Comparison of ENCODE assay signal across 1 cellular context in the genomic region with DNA sequence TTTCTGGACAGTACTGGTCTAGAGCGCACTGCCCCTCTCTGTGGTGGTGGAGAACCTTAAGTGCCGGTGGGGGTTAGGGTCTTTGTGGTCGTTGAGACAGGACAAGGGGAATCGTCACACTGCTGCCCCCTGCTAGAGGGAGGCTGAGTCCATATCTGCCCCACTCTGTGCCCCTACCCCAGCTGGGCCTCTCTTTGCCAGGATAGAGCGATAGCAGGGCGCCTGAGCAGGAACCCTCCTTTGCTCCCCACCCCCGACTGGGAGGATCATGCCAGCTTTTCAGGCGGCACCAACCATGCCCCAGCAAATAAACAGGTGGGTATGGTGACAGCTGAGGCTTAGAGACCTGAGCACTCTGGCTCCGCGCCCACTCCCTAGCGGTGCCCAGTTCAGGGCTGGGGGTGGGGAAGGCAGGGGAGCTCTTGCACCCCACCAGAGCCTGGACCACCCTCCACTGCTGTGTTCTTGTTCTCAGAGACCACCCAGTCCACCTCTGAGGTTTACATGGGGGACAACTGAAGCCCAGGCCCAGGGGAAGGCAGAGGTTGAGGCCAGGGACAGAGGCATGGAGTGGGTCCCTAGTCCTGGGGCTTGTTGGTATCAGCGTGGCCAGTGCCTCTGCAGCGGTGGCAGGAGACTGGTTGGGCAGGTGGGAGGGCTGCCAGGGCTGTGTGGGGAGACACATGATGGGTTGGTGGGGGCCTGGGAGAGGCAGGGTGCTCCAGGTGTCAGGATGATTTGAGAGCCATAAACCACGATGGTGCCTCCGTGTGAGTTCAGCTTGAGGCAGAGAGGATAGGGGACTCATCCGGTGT.
TF ChIP-seq lines count a peak whose summit lies in the region.

No MANE protein-coding gene starts in this region.

TF ChIP-seq in GM23338, 12 proteins besides CTCF, POLR2A, EP300 and RAD21 (continued from another document):
- TF ChIP-seq, protein P1, sequence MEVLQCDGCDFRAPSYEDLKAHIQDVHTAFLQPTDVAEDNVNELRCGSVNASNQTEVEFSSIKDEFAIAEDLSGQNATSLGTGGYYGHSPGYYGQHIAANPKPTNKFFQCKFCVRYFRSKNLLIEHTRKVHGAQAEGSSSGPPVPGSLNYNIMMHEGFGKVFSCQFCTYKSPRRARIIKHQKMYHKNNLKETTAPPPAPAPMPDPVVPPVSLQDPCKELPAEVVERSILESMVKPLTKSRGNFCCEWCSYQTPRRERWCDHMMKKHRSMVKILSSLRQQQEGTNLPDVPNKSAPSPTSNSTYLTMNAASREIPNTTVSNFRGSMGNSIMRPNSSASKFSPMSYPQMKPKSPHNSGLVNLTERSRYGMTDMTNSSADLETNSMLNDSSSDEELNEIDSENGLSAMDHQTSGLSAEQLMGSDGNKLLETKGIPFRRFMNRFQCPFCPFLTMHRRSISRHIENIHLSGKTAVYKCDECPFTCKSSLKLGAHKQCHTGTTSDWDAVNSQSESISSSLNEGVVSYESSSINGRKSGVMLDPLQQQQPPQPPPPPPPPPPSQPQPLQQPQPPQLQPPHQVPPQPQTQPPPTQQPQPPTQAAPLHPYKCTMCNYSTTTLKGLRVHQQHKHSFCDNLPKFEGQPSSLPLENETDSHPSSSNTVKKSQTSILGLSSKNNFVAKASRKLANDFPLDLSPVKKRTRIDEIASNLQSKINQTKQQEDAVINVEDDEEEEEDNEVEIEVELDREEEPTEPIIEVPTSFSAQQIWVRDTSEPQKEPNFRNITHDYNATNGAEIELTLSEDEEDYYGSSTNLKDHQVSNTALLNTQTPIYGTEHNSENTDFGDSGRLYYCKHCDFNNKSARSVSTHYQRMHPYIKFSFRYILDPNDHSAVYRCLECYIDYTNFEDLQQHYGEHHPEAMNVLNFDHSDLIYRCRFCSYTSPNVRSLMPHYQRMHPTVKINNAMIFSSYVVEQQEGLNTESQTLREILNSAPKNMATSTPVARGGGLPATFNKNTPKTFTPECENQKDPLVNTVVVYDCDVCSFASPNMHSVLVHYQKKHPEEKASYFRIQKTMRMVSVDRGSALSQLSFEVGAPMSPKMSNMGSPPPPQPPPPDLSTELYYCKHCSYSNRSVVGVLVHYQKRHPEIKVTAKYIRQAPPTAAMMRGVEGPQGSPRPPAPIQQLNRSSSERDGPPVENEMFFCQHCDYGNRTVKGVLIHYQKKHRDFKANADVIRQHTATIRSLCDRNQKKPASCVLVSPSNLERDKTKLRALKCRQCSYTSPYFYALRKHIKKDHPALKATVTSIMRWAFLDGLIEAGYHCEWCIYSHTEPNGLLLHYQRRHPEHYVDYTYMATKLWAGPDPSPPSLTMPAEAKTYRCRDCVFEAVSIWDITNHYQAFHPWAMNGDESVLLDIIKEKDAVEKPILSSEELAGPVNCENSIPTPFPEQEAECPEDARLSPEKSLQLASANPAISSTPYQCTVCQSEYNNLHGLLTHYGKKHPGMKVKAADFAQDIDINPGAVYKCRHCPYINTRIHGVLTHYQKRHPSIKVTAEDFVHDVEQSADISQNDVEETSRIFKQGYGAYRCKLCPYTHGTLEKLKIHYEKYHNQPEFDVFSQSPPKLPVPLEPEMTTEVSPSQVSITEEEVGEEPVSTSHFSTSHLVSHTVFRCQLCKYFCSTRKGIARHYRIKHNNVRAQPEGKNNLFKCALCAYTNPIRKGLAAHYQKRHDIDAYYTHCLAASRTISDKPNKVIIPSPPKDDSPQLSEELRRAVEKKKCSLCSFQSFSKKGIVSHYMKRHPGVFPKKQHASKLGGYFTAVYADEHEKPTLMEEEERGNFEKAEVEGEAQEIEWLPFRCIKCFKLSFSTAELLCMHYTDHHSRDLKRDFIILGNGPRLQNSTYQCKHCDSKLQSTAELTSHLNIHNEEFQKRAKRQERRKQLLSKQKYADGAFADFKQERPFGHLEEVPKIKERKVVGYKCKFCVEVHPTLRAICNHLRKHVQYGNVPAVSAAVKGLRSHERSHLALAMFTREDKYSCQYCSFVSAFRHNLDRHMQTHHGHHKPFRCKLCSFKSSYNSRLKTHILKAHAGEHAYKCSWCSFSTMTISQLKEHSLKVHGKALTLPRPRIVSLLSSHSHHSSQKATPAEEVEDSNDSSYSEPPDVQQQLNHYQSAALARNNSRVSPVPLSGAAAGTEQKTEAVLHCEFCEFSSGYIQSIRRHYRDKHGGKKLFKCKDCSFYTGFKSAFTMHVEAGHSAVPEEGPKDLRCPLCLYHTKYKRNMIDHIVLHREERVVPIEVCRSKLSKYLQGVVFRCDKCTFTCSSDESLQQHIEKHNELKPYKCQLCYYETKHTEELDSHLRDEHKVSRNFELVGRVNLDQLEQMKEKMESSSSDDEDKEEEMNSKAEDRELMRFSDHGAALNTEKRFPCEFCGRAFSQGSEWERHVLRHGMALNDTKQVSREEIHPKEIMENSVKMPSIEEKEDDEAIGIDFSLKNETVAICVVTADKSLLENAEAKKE (CRISPR knock-in tag; IDR thresholded peaks at IDR 0.05): no peak
- no peak for TF ChIP-seq JUNB (IDR thresholded peaks at IDR 0.05; ENCODE audit: unreplicated experiment)
- no peak for TF ChIP-seq ZNF114 (CRISPR knock-in tag; IDR thresholded peaks at IDR 0.05)
- TF ChIP-seq, protein P2, sequence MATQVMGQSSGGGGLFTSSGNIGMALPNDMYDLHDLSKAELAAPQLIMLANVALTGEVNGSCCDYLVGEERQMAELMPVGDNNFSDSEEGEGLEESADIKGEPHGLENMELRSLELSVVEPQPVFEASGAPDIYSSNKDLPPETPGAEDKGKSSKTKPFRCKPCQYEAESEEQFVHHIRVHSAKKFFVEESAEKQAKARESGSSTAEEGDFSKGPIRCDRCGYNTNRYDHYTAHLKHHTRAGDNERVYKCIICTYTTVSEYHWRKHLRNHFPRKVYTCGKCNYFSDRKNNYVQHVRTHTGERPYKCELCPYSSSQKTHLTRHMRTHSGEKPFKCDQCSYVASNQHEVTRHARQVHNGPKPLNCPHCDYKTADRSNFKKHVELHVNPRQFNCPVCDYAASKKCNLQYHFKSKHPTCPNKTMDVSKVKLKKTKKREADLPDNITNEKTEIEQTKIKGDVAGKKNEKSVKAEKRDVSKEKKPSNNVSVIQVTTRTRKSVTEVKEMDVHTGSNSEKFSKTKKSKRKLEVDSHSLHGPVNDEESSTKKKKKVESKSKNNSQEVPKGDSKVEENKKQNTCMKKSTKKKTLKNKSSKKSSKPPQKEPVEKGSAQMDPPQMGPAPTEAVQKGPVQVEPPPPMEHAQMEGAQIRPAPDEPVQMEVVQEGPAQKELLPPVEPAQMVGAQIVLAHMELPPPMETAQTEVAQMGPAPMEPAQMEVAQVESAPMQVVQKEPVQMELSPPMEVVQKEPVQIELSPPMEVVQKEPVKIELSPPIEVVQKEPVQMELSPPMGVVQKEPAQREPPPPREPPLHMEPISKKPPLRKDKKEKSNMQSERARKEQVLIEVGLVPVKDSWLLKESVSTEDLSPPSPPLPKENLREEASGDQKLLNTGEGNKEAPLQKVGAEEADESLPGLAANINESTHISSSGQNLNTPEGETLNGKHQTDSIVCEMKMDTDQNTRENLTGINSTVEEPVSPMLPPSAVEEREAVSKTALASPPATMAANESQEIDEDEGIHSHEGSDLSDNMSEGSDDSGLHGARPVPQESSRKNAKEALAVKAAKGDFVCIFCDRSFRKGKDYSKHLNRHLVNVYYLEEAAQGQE (IDR thresholded peaks at IDR 0.05; ENCODE audit: unreplicated experiment): no peak
- TF ChIP-seq NANOG (IDR thresholded peaks at IDR 0.05; ENCODE audit: borderline replicate concordance): no peak
TF ChIP-seq in GM23338: peak in this region for 0.
